In the genomic region with DNA sequence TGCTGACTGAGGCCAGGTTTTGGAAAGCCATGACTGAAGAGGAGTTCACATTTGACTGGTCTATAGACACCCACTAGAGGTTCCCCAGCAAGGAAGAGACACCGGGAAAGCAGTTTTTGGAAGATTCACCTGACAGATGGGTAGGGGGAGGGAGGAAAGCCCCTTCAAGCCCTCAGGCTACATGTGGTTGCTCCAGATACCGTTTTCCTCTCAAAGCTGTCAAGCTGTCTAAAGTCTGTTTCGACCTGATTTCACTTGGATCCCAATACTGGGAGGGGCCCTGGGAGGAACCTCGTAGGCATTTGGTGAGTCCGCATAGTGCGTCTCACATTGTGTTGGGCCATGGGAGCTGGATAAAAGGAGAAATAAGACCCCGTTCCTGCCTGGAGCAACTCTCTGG, we compare ENCODE assay signal across 10 cellular contexts. TPM values are rescaled to one million over a fixed set of nuclear protein-coding genes. Genes with fewer than 3 reads are reported as not detected.
A peak's percentile ranks its signal among the peaks of the same experiment; 100 is the strongest.
DNase-seq lines count a peak whose midpoint lies in the region; ATAC-seq and TF ChIP-seq lines count a peak whose summit lies in the region.
"Had no signal": no experiment of that assay in that cellular context is flagged by ENCODE, and none has a peak within 500 bp of the region (broad histone marks: within the 10 kb centered on the region; RNA-seq: fewer than 3 reads in every experiment).

No MANE protein-coding gene starts in this region.

- no peak overlapping the region for H3K27ac ChIP-seq in SK-N-MC
- H3K27ac ChIP-seq in smooth muscle cell (ENCODE audit: low read depth): peak overlapping the region; percentile 92
- H3K27ac ChIP-seq: SJCRH30 had no signal

- no peak for DNase-seq in HFFc6
- DNase-seq in SK-N-MC (ENCODE audit: low read depth, low spot score): no peak
- no peak for DNase-seq in smooth muscle cell (lab: John Stamatoyannopoulos, UW; ENCODE audit: unreplicated experiment)
- no peak for DNase-seq in NCI-H345 treated with DMSO at 0.1 percent for 48 hours (lab: John Stamatoyannopoulos, UW; ENCODE audit: unreplicated experiment)
- no peak for DNase-seq in medulla oblongata (ENCODE audit: extremely low spot score)
- no peak for DNase-seq in AG08396 (ENCODE audit: low spot score)

- H3K36me3 Mint-ChIP-seq in HFFc6 (ENCODE audit: low read depth): peaks cover 20% of the 10 kb centered on the region

- H3K9ac ChIP-seq in SK-N-MC (ENCODE audit: insufficient read length) (peak overlapping the region; percentile 1), iPS-15b (ENCODE audit: low read depth, low read length) (peak overlapping the region; percentile 41), smooth muscle cell (ENCODE audit: low read depth) (no peak overlapping the region)

- H3K4me1 Mint-ChIP-seq in HFFc6 (ENCODE audit: low read depth): peaks cover 40% of the 10 kb centered on the region

- H3K36me3 ChIP-seq in SK-N-MC (ENCODE audit: insufficient read depth, low read length) (no peaks in the 10 kb centered on the region), iPS-15b (ENCODE audit: control insufficient read depth, insufficient read depth, low read length) (no peaks in the 10 kb centered on the region), smooth muscle cell (ENCODE audit: low read depth) (no peaks in the 10 kb centered on the region)
- H3K36me3 ChIP-seq: SJCRH30 had no signal

- peak overlapping the region; percentile 96; the same call in 1 of the 2 replicates for H3K4me3 Mint-ChIP-seq in HFFc6

- H3K4me3 ChIP-seq in SK-N-MC (no peak overlapping the region), iPS-15b (ENCODE audit: low read depth, low read length) (peak overlapping the region; percentile 91), smooth muscle cell (peak overlapping the region; percentile 97)

- H3K4me1 ChIP-seq in iPS-15b (ENCODE audit: control insufficient read depth, insufficient read depth, low read length) (peaks cover 23% of the 10 kb centered on the region), smooth muscle cell (ENCODE audit: low read depth) (peaks cover 20% of the 10 kb centered on the region)

- peak overlapping the region; percentile 76; the same call in 1 of the 2 replicates for H3K27ac Mint-ChIP-seq in HFFc6

- no peaks in the 10 kb centered on the region for H3K9me3 Mint-ChIP-seq in HFFc6

- TF ChIP-seq CTCF in HFFc6 (IDR thresholded peaks at IDR 0.05) (no peak), smooth muscle cell (IDR thresholded peaks at IDR 0.05; ENCODE audit: borderline replicate concordance, insufficient read depth, poor library complexity, severe bottlenecking) (no peak)

- no peak for ATAC-seq in GM18867 (IDR thresholded peaks at IDR 0.05; ENCODE audit: unreplicated experiment)

- H3K4me2 ChIP-seq in smooth muscle cell: peak overlapping the region; percentile 100

- H4K20me1 ChIP-seq in smooth muscle cell (ENCODE audit: low read depth): peaks cover 23% of the 10 kb centered on the region

- peaks cover 33% of the 10 kb centered on the region for H3K79me2 ChIP-seq in smooth muscle cell (ENCODE audit: low read depth)

- H3F3A ChIP-seq in smooth muscle cell (ENCODE audit: low read depth): peaks cover 7% of the 10 kb centered on the region

- H2AFZ ChIP-seq in smooth muscle cell (ENCODE audit: low read depth): no peak overlapping the region

- peaks cover 2% of the 10 kb centered on the region for H3K27me3 Mint-ChIP-seq in HFFc6 (ENCODE audit: insufficient read depth)

- H3K9me3 ChIP-seq in SK-N-MC (ENCODE audit: low read depth, low read length) (no peaks in the 10 kb centered on the region), iPS-15b (ENCODE audit: control insufficient read depth, insufficient read depth, low read length) (no peaks in the 10 kb centered on the region), smooth muscle cell (replicated peaks; ENCODE audit: low read depth) (no peaks in the 10 kb centered on the region)
- H3K9me3 ChIP-seq: MG63, SJCRH30 had no signal

- H3K27me3 ChIP-seq in iPS-15b (ENCODE audit: control insufficient read depth, insufficient read depth, low read length): no peaks in the 10 kb centered on the region
- H3K27me3 ChIP-seq in smooth muscle cell (ENCODE audit: low read depth): no peaks in the 10 kb centered on the region
- H3K27me3 ChIP-seq: MG63 had no signal

- 62% methylated on average over 7 of the region's 7 CpGs for WGBS in smooth muscle cell (ENCODE audit: low lambda C conversion rate)

RNA-seq across cellular contexts. Expression of gene LRP1, which starts 1.7 kb away (rescaled TPM):
- 100 to 1,000 TPM; 187 to 332 (median 201) TPM for total RNA-seq in HFFc6 (2021; fragmentation: NEBNext Ultra II Directional; extraction: Animal tissue kit (Norgen Biotek cat#: 25700))
- 80.3 and 95.4 TPM in 2 replicates for total RNA-seq in smooth muscle cell
- polyA plus RNA-seq in smooth muscle cell: 75.3 and 83.1 TPM in 2 replicates

RNA-seq across cellular contexts. Expression of gene STAT6, which starts 15.4 kb away (rescaled TPM):
- total RNA-seq in HFFc6 (2021; fragmentation: NEBNext Ultra II Directional; extraction: Animal tissue kit (Norgen Biotek cat#: 25700)): 100 to 1,000 TPM in 1 of 6 experiments, 10 to 100 TPM in 5; 83.7 to 102 (median 93.5) TPM
- total RNA-seq in smooth muscle cell: 39.1 and 56.8 TPM in 2 replicates
- polyA plus RNA-seq in smooth muscle cell: 38.7 and 48.5 TPM in 2 replicates

RNA-seq across cellular contexts. Expression of gene LRP1-AS, which starts 20.9 kb away (rescaled TPM):
- total RNA-seq in HFFc6 (2021; fragmentation: NEBNext Ultra II Directional; extraction: Animal tissue kit (Norgen Biotek cat#: 25700)): not detected
- not detected in 2 replicates for total RNA-seq in smooth muscle cell
- polyA plus RNA-seq in smooth muscle cell: not detected in 2 replicates

RNA-seq across cellular contexts. Expression of gene NAB2, which starts 37.6 kb away (rescaled TPM):
- total RNA-seq in HFFc6 (2021; fragmentation: NEBNext Ultra II Directional; extraction: Animal tissue kit (Norgen Biotek cat#: 25700)): 10 to 100 TPM; 37.9 to 48.1 (median 44.8) TPM
- 57.8 and 58.3 TPM in 2 replicates for total RNA-seq in smooth muscle cell
- polyA plus RNA-seq in smooth muscle cell: 37.9 and 39.7 TPM in 2 replicates

RNA-seq across cellular contexts. Expression of gene NEMP1, which starts 48.0 kb away (rescaled TPM):
- total RNA-seq in HFFc6 (2021; fragmentation: NEBNext Ultra II Directional; extraction: Animal tissue kit (Norgen Biotek cat#: 25700)): 10 to 100 TPM; 13.0 to 22.1 (median 20.7) TPM
- 8.9 and 12.6 TPM in 2 replicates for total RNA-seq in smooth muscle cell
- 3.2 and 4.0 TPM in 2 replicates for polyA plus RNA-seq in smooth muscle cell
